ENCODE assay signal across 19 cellular contexts in the genomic region with DNA sequence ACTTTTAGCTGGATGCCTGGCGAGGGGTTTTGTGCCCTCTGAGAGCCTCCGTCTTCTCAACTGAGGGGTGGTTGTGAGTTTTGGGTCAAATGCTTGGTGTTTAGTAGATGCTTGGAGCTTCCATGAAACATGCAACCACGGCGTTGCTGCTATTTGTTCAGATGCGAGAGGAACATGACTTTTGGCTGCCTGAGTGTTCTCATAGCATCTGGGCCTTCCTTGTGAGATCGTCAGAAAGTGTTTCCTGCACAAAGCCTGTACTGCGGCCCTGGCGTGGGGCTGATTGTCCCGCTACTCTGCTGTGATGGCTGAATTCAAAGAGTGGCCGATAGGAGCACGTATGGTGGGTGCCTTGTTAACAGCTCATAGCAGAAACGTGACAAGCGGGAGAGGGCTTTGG.
"Had no signal": no experiment of that assay in that cellular context is flagged by ENCODE, and none has a peak within 500 bp of the region (broad histone marks: within the 10 kb centered on the region; RNA-seq: fewer than 3 reads in every experiment).

No MANE protein-coding gene starts in this region.

- H3K27me3 ChIP-seq: dorsolateral prefrontal cortex, SJSA1 had no signal

- H3K4me1 ChIP-seq: psoas muscle, SJSA1 had no signal

- H3K9me3 Mint-ChIP-seq: activated CD4-positive, alpha-beta T cell treated with anti-CD3 and anti-CD28 coated beads, Interleukin-2, amount 10 ng/mL, durations not matched to agents 24 days and 14 days; activated naive CD8-positive, alpha-beta T cell treated with anti-CD3 and anti-CD28 coated beads for 36 hours; activated T-cell treated with anti-CD3 and anti-CD28 coated beads, Interleukin-2, amount 50 U/mL, for 72 hours; stimulated activated effector memory CD8-positive, alpha-beta T cell treated with anti-CD3 and anti-CD28 coated beads, Interleukin-12 subunit alpha, Interleukin-12 subunit beta, amount 100 ng/mL, for 72 hours had no signal

- DNase-seq: activated CD4-positive, alpha-beta T cell treated with anti-CD3 and anti-CD28 coated beads, Interleukin-2, amount 10 ng/mL, durations not matched to agents 24 days and 14 days; activated CD4-positive, CD25-positive, alpha-beta regulatory T cell; activated CD8-positive, alpha-beta memory T cell treated with anti-CD3 and anti-CD28 coated beads, Interleukin-2, amount 50 U/mL, for 48 hours; activated gamma-delta T cell treated with Interleukin-2 at 50 U/mL for 16 hours; activated naive CD8-positive, alpha-beta T cell treated with anti-CD3 and anti-CD28 coated beads for 36 hours; activated T-cell treated with anti-CD3 and anti-CD28 coated beads, Interleukin-2, amount 50 U/mL, for 72 hours; amygdala; dorsolateral prefrontal cortex; glutamatergic neuron; kidney glomerular epithelial cell; left ventricle myocardium superior; occipital lobe; psoas muscle; stimulated activated CD4-positive, alpha-beta T cell treated with anti-CD3 and anti-CD28 coated beads, Interleukin-1b, Interleukin-23, amount 100 ng/mL, for 48 hours; trophoblast cell had no signal

- H3K4me3 ChIP-seq: psoas muscle, SJSA1 had no signal

- H3K27ac Mint-ChIP-seq: activated CD4-positive, alpha-beta T cell treated with anti-CD3 and anti-CD28 coated beads, Interleukin-2, amount 10 ng/mL, durations not matched to agents 24 days and 14 days; activated naive CD8-positive, alpha-beta T cell treated with anti-CD3 and anti-CD28 coated beads for 36 hours; activated T-cell treated with anti-CD3 and anti-CD28 coated beads, Interleukin-2, amount 50 U/mL, for 72 hours; nephron; stimulated activated effector memory CD8-positive, alpha-beta T cell treated with anti-CD3 and anti-CD28 coated beads, Interleukin-12 subunit alpha, Interleukin-12 subunit beta, amount 100 ng/mL, for 72 hours had no signal

- H3K9me3 ChIP-seq: psoas muscle, SJSA1 had no signal

- H3K4me3 Mint-ChIP-seq: activated CD4-positive, alpha-beta T cell treated with anti-CD3 and anti-CD28 coated beads, Interleukin-2, amount 10 ng/mL, durations not matched to agents 24 days and 14 days; activated naive CD8-positive, alpha-beta T cell treated with anti-CD3 and anti-CD28 coated beads for 36 hours; activated T-cell treated with anti-CD3 and anti-CD28 coated beads, Interleukin-2, amount 50 U/mL, for 72 hours; nephron; stimulated activated effector memory CD8-positive, alpha-beta T cell treated with anti-CD3 and anti-CD28 coated beads, Interleukin-12 subunit alpha, Interleukin-12 subunit beta, amount 100 ng/mL, for 72 hours had no signal

- ATAC-seq: activated T-cell treated with anti-CD3 and anti-CD28 coated beads, Interleukin-2, amount 50 U/mL, for 72 hours; esophagus mucosa; psoas muscle; stimulated activated effector memory CD8-positive, alpha-beta T cell treated with anti-CD3 and anti-CD28 coated beads, Interleukin-12 subunit alpha, Interleukin-12 subunit beta, amount 100 ng/mL, for 72 hours had no signal

- H3K36me3 ChIP-seq: SJSA1 had no signal

- H3K4me1 Mint-ChIP-seq: activated CD4-positive, alpha-beta T cell treated with anti-CD3 and anti-CD28 coated beads, Interleukin-2, amount 10 ng/mL, durations not matched to agents 24 days and 14 days; activated naive CD8-positive, alpha-beta T cell treated with anti-CD3 and anti-CD28 coated beads for 36 hours had no signal

- H3K36me3 Mint-ChIP-seq: activated naive CD8-positive, alpha-beta T cell treated with anti-CD3 and anti-CD28 coated beads for 36 hours; stimulated activated effector memory CD8-positive, alpha-beta T cell treated with anti-CD3 and anti-CD28 coated beads, Interleukin-12 subunit alpha, Interleukin-12 subunit beta, amount 100 ng/mL, for 72 hours had no signal

- H3K27ac ChIP-seq: psoas muscle, SJSA1 had no signal

- H3K27me3 Mint-ChIP-seq: activated CD4-positive, alpha-beta T cell treated with anti-CD3 and anti-CD28 coated beads, Interleukin-2, amount 10 ng/mL, durations not matched to agents 24 days and 14 days had no signal
